10 cellular contexts compared by ENCODE assay signal in the genomic region with DNA sequence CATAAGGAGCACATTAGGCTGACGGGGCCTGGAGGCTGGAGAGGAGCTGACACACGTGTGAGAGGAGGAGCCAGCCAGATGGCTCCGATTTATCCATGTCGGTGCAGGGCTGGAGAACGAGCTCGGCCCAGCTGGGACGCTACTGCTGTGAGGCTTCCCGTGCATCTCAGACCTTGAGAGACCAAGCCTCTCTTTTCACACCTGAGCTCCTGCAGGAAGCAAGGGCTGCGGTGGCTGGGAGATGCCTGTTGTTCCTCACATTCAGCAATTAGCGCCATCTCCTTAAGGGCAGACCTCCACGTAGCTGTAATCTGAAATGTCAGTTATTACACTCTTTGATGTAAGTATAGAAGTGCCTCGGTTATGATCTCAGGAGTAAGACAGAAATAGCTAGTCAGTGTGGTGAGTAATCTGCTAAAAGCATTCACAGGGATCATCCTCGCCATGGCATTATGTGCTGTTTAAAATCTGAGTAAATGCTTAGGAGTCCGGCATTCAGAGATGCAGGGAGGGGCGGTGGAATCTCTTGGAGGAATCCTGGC.
DNase-seq lines count a peak whose midpoint lies in the region; ATAC-seq, FAIRE-seq and TF ChIP-seq lines count a peak whose summit lies in the region.
"Had no signal": no experiment of that assay in that cellular context is flagged by ENCODE, and none has a peak within 500 bp of the region (broad histone marks: within the 10 kb centered on the region; RNA-seq: fewer than 3 reads in every experiment).

No MANE protein-coding gene starts in this region.

- no peaks in the 10 kb centered on the region for H3K9me3 ChIP-seq in right atrium auricular region
- H3K9me3 ChIP-seq in lower lobe of right lung, result no peaks in the 10 kb centered on the region

- peak; percentile 4 for FAIRE-seq in HTR-8/SVneo (lab: Jason Lieb, UNC)

- DNase-seq in HTR-8/SVneo (ENCODE audit: insufficient read length, low spot score) (no peak), right atrium auricular region (ENCODE audit: low spot score) (no peak), NCI-H1092 (lab: John Stamatoyannopoulos, UW) (no peak), lower lobe of right lung (no peak), NK-92 (lab: John Stamatoyannopoulos, UW; ENCODE audit: unreplicated experiment) (no peak)
- DNase-seq: activated CD4-positive, alpha-beta memory T cell treated with anti-CD3 and anti-CD28 coated beads for 36 hours; NCI-H1105; SHP77 had no signal

- ATAC-seq in lower lobe of right lung, result no peak

- H3K27me3 ChIP-seq in right atrium auricular region (no peaks in the 10 kb centered on the region), lower lobe of right lung (ENCODE audit: low read depth) (no peaks in the 10 kb centered on the region)

- TF ChIP-seq CTCF in right atrium auricular region (IDR thresholded peaks at IDR 0.05) (no peak), lower lobe of right lung (IDR thresholded peaks at IDR 0.05) (no peak)

- H3K27ac ChIP-seq in angular gyrus (ENCODE audit: low read depth, low read length) (peak overlapping the region; percentile 41), right atrium auricular region (peak overlapping the region; percentile 43 to 68), temporal lobe (ENCODE audit: low read depth, low read length) (peak overlapping the region; percentile 33), lower lobe of right lung (no peak overlapping the region)

- no peak overlapping the region for H3K4me3 ChIP-seq in right atrium auricular region
- H3K4me3 ChIP-seq in lower lobe of right lung, result no peak overlapping the region

- intact Hi-C loops in lower lobe of right lung (cut with DNase I), result no loop called here

- H3K36me3 ChIP-seq in right atrium auricular region, result no peaks in the 10 kb centered on the region
- H3K36me3 ChIP-seq in lower lobe of right lung, result no peaks in the 10 kb centered on the region

- H3K4me1 ChIP-seq in right atrium auricular region (peaks cover 0 to 26% of the 10 kb centered on the region in 2 donors), lower lobe of right lung (peaks cover 14% of the 10 kb centered on the region)
